In the genomic region with DNA sequence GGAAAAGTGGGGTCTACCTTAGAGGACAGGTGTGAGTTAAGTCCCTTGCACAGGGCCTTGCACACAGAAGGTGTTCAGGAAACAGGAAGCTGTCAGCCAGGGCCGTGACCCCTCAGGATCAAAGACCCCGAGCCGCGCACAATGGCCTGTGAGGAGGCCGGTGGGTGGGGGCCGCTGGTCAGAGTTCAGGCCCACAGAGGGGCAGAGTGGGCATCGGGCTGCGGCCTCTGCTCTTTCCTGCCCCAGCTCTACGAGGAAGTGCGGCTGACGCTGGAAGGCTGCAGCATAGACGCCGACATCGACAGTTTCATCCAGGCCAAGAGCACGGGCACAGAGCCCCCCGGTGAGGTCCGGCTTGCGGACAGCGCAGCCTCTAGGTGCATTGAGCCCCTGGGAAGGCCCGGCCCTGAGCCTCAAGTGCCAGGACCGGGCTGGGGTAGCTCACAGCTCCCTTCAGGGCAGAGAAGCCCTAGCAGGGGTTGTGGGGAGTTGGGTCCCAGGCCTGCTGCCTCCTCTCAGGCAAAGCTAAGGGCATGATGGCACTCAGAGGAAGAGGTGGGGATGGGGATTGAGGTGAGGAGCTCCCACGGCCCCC, we compare ENCODE assay signal across 1 cellular context.
TF ChIP-seq lines count a peak whose summit lies in the region.

No MANE protein-coding gene starts in this region.

TF ChIP-seq in HepG2, 621 proteins besides CTCF, POLR2A, EP300 and RAD21 (continued from another document and continues in another):
- TF ChIP-seq, protein P1, sequence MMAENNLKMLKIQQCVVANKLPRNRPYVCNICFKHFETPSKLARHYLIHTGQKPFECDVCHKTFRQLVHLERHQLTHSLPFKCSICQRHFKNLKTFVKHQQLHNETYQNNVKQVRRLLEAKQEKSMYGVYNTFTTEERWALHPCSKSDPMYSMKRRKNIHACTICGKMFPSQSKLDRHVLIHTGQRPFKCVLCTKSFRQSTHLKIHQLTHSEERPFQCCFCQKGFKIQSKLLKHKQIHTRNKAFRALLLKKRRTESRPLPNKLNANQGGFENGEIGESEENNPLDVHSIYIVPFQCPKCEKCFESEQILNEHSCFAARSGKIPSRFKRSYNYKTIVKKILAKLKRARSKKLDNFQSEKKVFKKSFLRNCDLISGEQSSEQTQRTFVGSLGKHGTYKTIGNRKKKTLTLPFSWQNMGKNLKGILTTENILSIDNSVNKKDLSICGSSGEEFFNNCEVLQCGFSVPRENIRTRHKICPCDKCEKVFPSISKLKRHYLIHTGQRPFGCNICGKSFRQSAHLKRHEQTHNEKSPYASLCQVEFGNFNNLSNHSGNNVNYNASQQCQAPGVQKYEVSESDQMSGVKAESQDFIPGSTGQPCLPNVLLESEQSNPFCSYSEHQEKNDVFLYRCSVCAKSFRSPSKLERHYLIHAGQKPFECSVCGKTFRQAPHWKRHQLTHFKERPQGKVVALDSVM (CRISPR knock-in tag; IDR thresholded peaks at IDR 0.05), result peak; percentile 58
- TF ChIP-seq ZNF781 (CRISPR knock-in tag; IDR thresholded peaks at IDR 0.05; ENCODE audit: borderline replicate concordance, not compliant biosample characterization) (no peak), ZNF232 (CRISPR knock-in tag; IDR thresholded peaks at IDR 0.05; ENCODE audit: borderline replicate concordance) (0 out of 2 replicates have a peak, but pooled peaks have one; percentile 2), TARDBP (CRISPR knock-in tag; IDR thresholded peaks at IDR 0.05) (peak; percentile 45; the same call in 1 of the 2 replicates), ZFP36L2 (CRISPR knock-in tag; IDR thresholded peaks at IDR 0.05) (0 out of 2 replicates have a peak, but pooled peaks have one; percentile 15), MED8 (CRISPR knock-in tag; IDR thresholded peaks at IDR 0.05; ENCODE audit: insufficient replicate concordance) (peak; percentile 68), SALL1 (CRISPR knock-in tag; IDR thresholded peaks at IDR 0.05) (peak; percentile 80), ZNF616 (CRISPR knock-in tag; IDR thresholded peaks at IDR 0.05; ENCODE audit: low read depth) (peak; percentile 77; the same call in 1 of the 2 replicates), FIP1L1 (IDR thresholded peaks at IDR 0.05; ENCODE audit: borderline replicate concordance, insufficient read depth, low read depth, low read length) (no peak), ZNF75D (CRISPR knock-in tag; IDR thresholded peaks at IDR 0.05; ENCODE audit: borderline replicate concordance) (no peak), ZNF574 (CRISPR knock-in tag; IDR thresholded peaks at IDR 0.05) (no peak), PITX1 (CRISPR knock-in tag; IDR thresholded peaks at IDR 0.05) (no peak), MAZ (IDR thresholded peaks at IDR 0.05; ENCODE audit: borderline replicate concordance, low read depth, low read length) (peak; percentile 35; the same call in 1 of the 2 replicates), MAZ (CRISPR knock-in tag; IDR thresholded peaks at IDR 0.05; ENCODE audit: low read depth) (peak; percentile 76), ZBTB38 (CRISPR knock-in tag; IDR thresholded peaks at IDR 0.05) (0 out of 2 replicates have a peak, but pooled peaks have one; percentile 44), ZNF710 (CRISPR knock-in tag; IDR thresholded peaks at IDR 0.05; ENCODE audit: borderline replicate concordance) (peak; percentile 77; the same call in 1 of the 2 replicates), FOSL1 (CRISPR knock-in tag; IDR thresholded peaks at IDR 0.05; ENCODE audit: borderline replicate concordance) (no peak), PAF1 (CRISPR knock-in tag; IDR thresholded peaks at IDR 0.05) (no peak), FOSL2 (CRISPR knock-in tag; IDR thresholded peaks at IDR 0.05) (no peak), MAF1 (CRISPR knock-in tag; IDR thresholded peaks at IDR 0.05; ENCODE audit: borderline replicate concordance) (no peak), RCOR2 (CRISPR knock-in tag; IDR thresholded peaks at IDR 0.05) (peak; percentile 60; the same call in 1 of the 2 replicates), ZNF124 (CRISPR knock-in tag; IDR thresholded peaks at IDR 0.05) (no peak; the same call in 1 of the 2 replicates), ZNF776 (CRISPR knock-in tag; IDR thresholded peaks at IDR 0.05) (no peak), HOXD1 (CRISPR knock-in tag; IDR thresholded peaks at IDR 0.05) (no peak), RBAK (CRISPR knock-in tag; IDR thresholded peaks at IDR 0.05) (no peak), HMG20A (CRISPR knock-in tag; IDR thresholded peaks at IDR 0.05; ENCODE audit: borderline replicate concordance) (peak; percentile 45; the same call in 1 of the 2 replicates), ZNF652 (CRISPR knock-in tag; IDR thresholded peaks at IDR 0.05; ENCODE audit: borderline replicate concordance, low read depth) (peak; percentile 70; the same call in 1 of the 2 replicates), LCORL (IDR thresholded peaks at IDR 0.05) (no peak), LCORL (CRISPR knock-in tag; IDR thresholded peaks at IDR 0.05) (no peak; the same call in 1 of the 2 replicates), ZBTB44 (CRISPR knock-in tag; IDR thresholded peaks at IDR 0.05) (no peak)
- TF ChIP-seq, protein P2, sequence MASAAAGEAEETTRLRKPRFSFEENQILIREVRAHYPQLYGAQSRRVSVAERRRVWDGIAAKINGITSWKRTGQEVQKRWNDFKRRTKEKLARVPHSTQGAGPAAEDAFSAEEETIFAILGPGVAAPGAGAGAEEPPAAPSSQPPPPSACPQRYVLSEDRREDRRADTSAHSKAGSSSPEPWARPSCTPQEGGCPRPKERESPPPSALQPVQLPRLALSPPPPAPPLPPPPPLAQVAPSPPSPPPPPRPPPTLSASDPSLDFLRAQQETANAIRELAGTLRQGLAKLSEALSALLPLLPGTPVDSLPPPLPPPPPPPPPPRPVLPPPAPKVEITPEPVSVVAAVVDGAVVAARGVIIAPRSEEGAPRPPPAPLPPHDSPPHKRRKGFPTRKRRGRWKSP (CRISPR knock-in tag; IDR thresholded peaks at IDR 0.05), result no peak; the same call in 1 of the 2 replicates
- TF ChIP-seq, protein P3, sequence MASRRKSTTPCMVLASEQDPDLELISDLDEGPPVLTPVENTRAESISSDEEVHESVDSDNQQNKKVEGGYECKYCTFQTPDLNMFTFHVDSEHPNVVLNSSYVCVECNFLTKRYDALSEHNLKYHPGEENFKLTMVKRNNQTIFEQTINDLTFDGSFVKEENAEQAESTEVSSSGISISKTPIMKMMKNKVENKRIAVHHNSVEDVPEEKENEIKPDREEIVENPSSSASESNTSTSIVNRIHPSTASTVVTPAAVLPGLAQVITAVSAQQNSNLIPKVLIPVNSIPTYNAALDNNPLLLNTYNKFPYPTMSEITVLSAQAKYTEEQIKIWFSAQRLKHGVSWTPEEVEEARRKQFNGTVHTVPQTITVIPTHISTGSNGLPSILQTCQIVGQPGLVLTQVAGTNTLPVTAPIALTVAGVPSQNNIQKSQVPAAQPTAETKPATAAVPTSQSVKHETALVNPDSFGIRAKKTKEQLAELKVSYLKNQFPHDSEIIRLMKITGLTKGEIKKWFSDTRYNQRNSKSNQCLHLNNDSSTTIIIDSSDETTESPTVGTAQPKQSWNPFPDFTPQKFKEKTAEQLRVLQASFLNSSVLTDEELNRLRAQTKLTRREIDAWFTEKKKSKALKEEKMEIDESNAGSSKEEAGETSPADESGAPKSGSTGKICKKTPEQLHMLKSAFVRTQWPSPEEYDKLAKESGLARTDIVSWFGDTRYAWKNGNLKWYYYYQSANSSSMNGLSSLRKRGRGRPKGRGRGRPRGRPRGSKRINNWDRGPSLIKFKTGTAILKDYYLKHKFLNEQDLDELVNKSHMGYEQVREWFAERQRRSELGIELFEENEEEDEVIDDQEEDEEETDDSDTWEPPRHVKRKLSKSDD (CRISPR knock-in tag; IDR thresholded peaks at IDR 0.05; ENCODE audit: low read depth), result no peak
- TF ChIP-seq, protein P4, sequence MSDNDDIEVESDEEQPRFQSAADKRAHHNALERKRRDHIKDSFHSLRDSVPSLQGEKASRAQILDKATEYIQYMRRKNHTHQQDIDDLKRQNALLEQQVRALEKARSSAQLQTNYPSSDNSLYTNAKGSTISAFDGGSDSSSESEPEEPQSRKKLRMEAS (IDR thresholded peaks at IDR 0.05), result peak; percentile 52
- TF ChIP-seq, protein P5, sequence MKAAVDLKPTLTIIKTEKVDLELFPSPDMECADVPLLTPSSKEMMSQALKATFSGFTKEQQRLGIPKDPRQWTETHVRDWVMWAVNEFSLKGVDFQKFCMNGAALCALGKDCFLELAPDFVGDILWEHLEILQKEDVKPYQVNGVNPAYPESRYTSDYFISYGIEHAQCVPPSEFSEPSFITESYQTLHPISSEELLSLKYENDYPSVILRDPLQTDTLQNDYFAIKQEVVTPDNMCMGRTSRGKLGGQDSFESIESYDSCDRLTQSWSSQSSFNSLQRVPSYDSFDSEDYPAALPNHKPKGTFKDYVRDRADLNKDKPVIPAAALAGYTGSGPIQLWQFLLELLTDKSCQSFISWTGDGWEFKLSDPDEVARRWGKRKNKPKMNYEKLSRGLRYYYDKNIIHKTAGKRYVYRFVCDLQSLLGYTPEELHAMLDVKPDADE (CRISPR knock-in tag; IDR thresholded peaks at IDR 0.05), result no peak
- TF ChIP-seq, protein P6, sequence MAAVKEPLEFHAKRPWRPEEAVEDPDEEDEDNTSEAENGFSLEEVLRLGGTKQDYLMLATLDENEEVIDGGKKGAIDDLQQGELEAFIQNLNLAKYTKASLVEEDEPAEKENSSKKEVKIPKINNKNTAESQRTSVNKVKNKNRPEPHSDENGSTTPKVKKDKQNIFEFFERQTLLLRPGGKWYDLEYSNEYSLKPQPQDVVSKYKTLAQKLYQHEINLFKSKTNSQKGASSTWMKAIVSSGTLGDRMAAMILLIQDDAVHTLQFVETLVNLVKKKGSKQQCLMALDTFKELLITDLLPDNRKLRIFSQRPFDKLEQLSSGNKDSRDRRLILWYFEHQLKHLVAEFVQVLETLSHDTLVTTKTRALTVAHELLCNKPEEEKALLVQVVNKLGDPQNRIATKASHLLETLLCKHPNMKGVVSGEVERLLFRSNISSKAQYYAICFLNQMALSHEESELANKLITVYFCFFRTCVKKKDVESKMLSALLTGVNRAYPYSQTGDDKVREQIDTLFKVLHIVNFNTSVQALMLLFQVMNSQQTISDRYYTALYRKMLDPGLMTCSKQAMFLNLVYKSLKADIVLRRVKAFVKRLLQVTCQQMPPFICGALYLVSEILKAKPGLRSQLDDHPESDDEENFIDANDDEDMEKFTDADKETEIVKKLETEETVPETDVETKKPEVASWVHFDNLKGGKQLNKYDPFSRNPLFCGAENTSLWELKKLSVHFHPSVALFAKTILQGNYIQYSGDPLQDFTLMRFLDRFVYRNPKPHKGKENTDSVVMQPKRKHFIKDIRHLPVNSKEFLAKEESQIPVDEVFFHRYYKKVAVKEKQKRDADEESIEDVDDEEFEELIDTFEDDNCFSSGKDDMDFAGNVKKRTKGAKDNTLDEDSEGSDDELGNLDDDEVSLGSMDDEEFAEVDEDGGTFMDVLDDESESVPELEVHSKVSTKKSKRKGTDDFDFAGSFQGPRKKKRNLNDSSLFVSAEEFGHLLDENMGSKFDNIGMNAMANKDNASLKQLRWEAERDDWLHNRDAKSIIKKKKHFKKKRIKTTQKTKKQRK (IDR thresholded peaks at IDR 0.05; ENCODE audit: low read length), result no peak
